Comparison of ENCODE assay signal across 1 cellular context in genomic region chr13:27792393-27793218, GRCh38.
TF ChIP-seq lines count a peak whose summit lies in the region.

TSS of gene GSX1 (plus strand) at chr13:27792483. CDS start at chr13:27792691, 208 bp downstream.

TF ChIP-seq in HEK293, 187 proteins besides CTCF, POLR2A, EP300 and RAD21 (continued from another document):
- TF ChIP-seq ZNF513 (tag by site-specific recombination; IDR thresholded peaks at IDR 0.05) (no peak), ZSCAN5A (tag by site-specific recombination; IDR thresholded peaks at IDR 0.05) (no peak), ZNF510 (tag by site-specific recombination; IDR thresholded peaks at IDR 0.05; ENCODE audit: insufficient replicate concordance) (no peak), ZNF426 (tag by site-specific recombination; IDR thresholded peaks at IDR 0.05) (no peak), SP7 (tag by site-specific recombination; IDR thresholded peaks at IDR 0.05) (no peak), HOXD13 (CRISPR knock-in tag; IDR thresholded peaks at IDR 0.05; ENCODE audit: borderline replicate concordance) (no peak), ZFP41 (tag by site-specific recombination; IDR thresholded peaks at IDR 0.05; ENCODE audit: borderline replicate concordance) (no peak), ZNF37A (tag by site-specific recombination; IDR thresholded peaks at IDR 0.05) (no peak), ZNF274 (IDR thresholded peaks at IDR 0.05; ENCODE audit: low read length) (no peak), ZNF274 (tag by site-specific recombination; IDR thresholded peaks at IDR 0.05; ENCODE audit: borderline replicate concordance) (no peak), ZNF184 (tag by site-specific recombination; IDR thresholded peaks at IDR 0.05) (no peak), ZNF248 (tag by site-specific recombination; IDR thresholded peaks at IDR 0.05) (no peak), ZNF362 (tag by site-specific recombination; IDR thresholded peaks at IDR 0.05) (no peak), ZBTB44 (tag by site-specific recombination; IDR thresholded peaks at IDR 0.05) (no peak), ZBTB1 (tag by site-specific recombination; IDR thresholded peaks at IDR 0.05) (no peak), MEIS1 (CRISPR knock-in tag; IDR thresholded peaks at IDR 0.05; ENCODE audit: borderline replicate concordance) (no peak), GLIS2 (tag by site-specific recombination; IDR thresholded peaks at IDR 0.05) (no peak; the same call in 1 of the 2 replicates), ZNF10 (tag by site-specific recombination; IDR thresholded peaks at IDR 0.05) (no peak), ZSCAN16 (tag by site-specific recombination; IDR thresholded peaks at IDR 0.05) (no peak), ZNF114 (tag by site-specific recombination; IDR thresholded peaks at IDR 0.05) (no peak), ZNF140 (tag by site-specific recombination; IDR thresholded peaks at IDR 0.05) (no peak), ZNF488 (tag by site-specific recombination; IDR thresholded peaks at IDR 0.05) (0 out of 2 replicates have a peak, but pooled peaks have one; percentile 59), ZNF529 (tag by site-specific recombination; IDR thresholded peaks at IDR 0.05; ENCODE audit: insufficient replicate concordance) (no peak), ZSCAN23 (tag by site-specific recombination; IDR thresholded peaks at IDR 0.05) (no peak), ZNF645 (tag by site-specific recombination; IDR thresholded peaks at IDR 0.05) (no peak), ZNF157 (tag by site-specific recombination; IDR thresholded peaks at IDR 0.05) (no peak), ZNF302 (tag by site-specific recombination; IDR thresholded peaks at IDR 0.05; ENCODE audit: low read depth) (no peak), ZNF76 (tag by site-specific recombination; IDR thresholded peaks at IDR 0.05; ENCODE audit: borderline replicate concordance, low read depth) (no peak), ZNF518A (tag by site-specific recombination; conservative IDR thresholded peaks at IDR 0.05; ENCODE audit: low read depth) (no peak), ZNF555 (tag by site-specific recombination; conservative IDR thresholded peaks at IDR 0.05) (no peak), SALL2 (tag by site-specific recombination; IDR thresholded peaks at IDR 0.05; ENCODE audit: borderline replicate concordance) (no peak), ZNF707 (tag by site-specific recombination; IDR thresholded peaks at IDR 0.05) (no peak), ZNF350 (tag by site-specific recombination; IDR thresholded peaks at IDR 0.05) (no peak), ZNF391 (tag by site-specific recombination; IDR thresholded peaks at IDR 0.05; ENCODE audit: borderline replicate concordance, low read depth) (no peak), ZNF292 (tag by site-specific recombination; IDR thresholded peaks at IDR 0.05; ENCODE audit: borderline replicate concordance, low read depth) (no peak), ZNF214 (tag by site-specific recombination; IDR thresholded peaks at IDR 0.05; ENCODE audit: borderline replicate concordance) (no peak), ZNF239 (tag by site-specific recombination; IDR thresholded peaks at IDR 0.05) (no peak), ZNF677 (tag by site-specific recombination; IDR thresholded peaks at IDR 0.05) (no peak), MZF1 (tag by site-specific recombination; IDR thresholded peaks at IDR 0.05; ENCODE audit: borderline replicate concordance) (no peak)
TF ChIP-seq in HEK293: peak in this region for 25.
